37 cellular contexts compared by ENCODE assay signal in the genomic region with DNA sequence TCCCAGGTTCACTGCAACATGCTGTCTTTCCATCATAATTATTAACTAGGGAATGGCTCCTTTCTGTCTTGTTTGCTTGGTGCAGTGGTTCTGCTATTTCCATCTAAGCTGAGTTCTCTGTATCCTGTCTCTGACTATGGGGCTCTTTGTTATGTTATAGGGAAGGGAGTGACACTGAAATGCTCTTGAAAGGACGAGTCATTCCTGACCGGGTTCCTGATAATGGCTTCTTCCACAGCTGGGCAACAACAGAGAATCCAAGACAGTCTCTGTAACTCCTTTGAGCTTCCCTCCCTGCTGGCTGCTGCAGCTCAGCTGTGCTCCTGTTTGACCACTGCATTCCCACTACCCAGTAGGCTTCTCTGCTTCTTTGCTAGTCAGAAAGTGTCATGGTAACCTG. TPM values are rescaled to one million over a fixed set of nuclear protein-coding genes. Genes with fewer than 3 reads are reported as not detected.
DNase-seq lines count a peak whose midpoint lies in the region; TF ChIP-seq lines count a peak whose summit lies in the region.
"Had no signal": no experiment of that assay in that cellular context is flagged by ENCODE, and none has a peak within 500 bp of the region (broad histone marks: within the 10 kb centered on the region; RNA-seq: fewer than 3 reads in every experiment).

No MANE protein-coding gene starts in this region.

- WGBS in mesodermal cell (ENCODE audit: insufficient coverage in 2 of 2), 2 experiments: 30 to 33% methylated on average over 2 of the region's 2 CpGs

- H3K79me2 ChIP-seq in OCI-LY7 (ENCODE audit: insufficient read depth, low read depth, low read length): no peaks in the 10 kb centered on the region

- POLR2A ChIA-PET in OCI-LY7 (lab: Charles Lee): interaction anchor here (0.7 kb wide), 1 partner anchor 71 kb away, joined by 3 read pairs; no protein-coding TSS in a partner anchor

- BruUV-seq in OCI-LY7 (replicated peaks; lab: Mats Ljungman, UMichigan): no TSS peak

- H2AFZ ChIP-seq in OCI-LY7 (ENCODE audit: low read length): no peak overlapping the region

- TF ChIP-seq CTCF in OCI-LY7 (conservative IDR thresholded peaks at IDR 0.05; ENCODE audit: low read length): no peak

- DNase-seq in Daoy (ENCODE audit: low read depth) (peak; percentile 37), NCI-H69 (lab: John Stamatoyannopoulos, UW) (peak; percentile 8), foreskin melanocyte (peak; percentile 45), SIG-M5 (lab: John Stamatoyannopoulos, UW) (no peak), glomerular visceral epithelial cell (ENCODE audit: extremely low spot score) (no peak), ureter (ENCODE audit: low spot score) (no peak), OCI-LY7 (ENCODE audit: low spot score) (no peak)
- DNase-seq: activated CD4-positive, alpha-beta T cell treated with anti-CD3 and anti-CD28 coated beads, Interleukin-2, amount 50 U/mL, for 4 hours; activated CD8-positive, alpha-beta memory T cell treated with anti-CD3 and anti-CD28 coated beads, Interleukin-2, amount 10 ng/mL, durations not matched to agents 7 days and 5 days; activated gamma-delta T cell treated with Interleukin-2 at 50 U/mL for 16 hours; activated naive CD8-positive, alpha-beta T cell treated with anti-CD3 and anti-CD28 coated beads, Interleukin-2, amount 10 ng/mL, durations not matched to agents 7 days and 5 days; activated T-cell treated with anti-CD3 and anti-CD28 coated beads, Interleukin-2, amount 50 U/mL, for 48 hours; CD4-positive, alpha-beta memory T cell; colonic mucosa; effector CD4-positive, alpha-beta T cell; hippocampal formation; natural killer cell; NCI-H1105; NCI-H187; PC-3; spleen; stimulated activated CD8-positive, alpha-beta memory T cell treated with anti-CD3 and anti-CD28 coated beads, Interleukin-4, amount 100 ng/mL, for 48 hours; stomach; T-helper 2 cell; thyroid gland had no signal

- H3K36me3 ChIP-seq in mesodermal cell (ENCODE audit: control insufficient read depth, insufficient read depth, low read length) (no peaks in the 10 kb centered on the region), OCI-LY7 (ENCODE audit: insufficient read depth, low read length) (no peaks in the 10 kb centered on the region)
- H3K36me3 ChIP-seq: ascending aorta, cardiac muscle cell, colonic mucosa, right atrium auricular region, spleen, stomach, thyroid gland had no signal

- intact Hi-C loops in OCI-LY7 (cut with micrococcal nuclease; ENCODE audit: unreplicated experiment): no loop called here

- H3K27ac ChIP-seq in mesodermal cell (ENCODE audit: low read depth, low read length, severe bottlenecking) (peak overlapping the region; percentile 37), OCI-LY7 (ENCODE audit: low read depth, low read length, poor library complexity, severe bottlenecking) (no peak overlapping the region)
- H3K27ac ChIP-seq: ascending aorta, cardiac muscle cell, colonic mucosa, right atrium auricular region, spleen, stomach, thyroid gland had no signal

- H3K9me3 ChIP-seq in mesodermal cell (ENCODE audit: control insufficient read depth, low read length) (no peaks in the 10 kb centered on the region), OCI-LY7 (ENCODE audit: low read length) (peaks cover 3% of the 10 kb centered on the region; the same call in 1 of the 2 replicates)
- H3K9me3 ChIP-seq: ascending aorta, colonic mucosa, right atrium auricular region, stomach, thyroid gland had no signal

- H3K9me2 ChIP-seq in OCI-LY7 (ENCODE audit: insufficient read depth, low read length): no peaks in the 10 kb centered on the region

- CTCF ChIA-PET in OCI-LY7 (lab: Charles Lee; ENCODE audit: unreplicated experiment): no interaction called here

- H4K20me1 ChIP-seq in OCI-LY7 (ENCODE audit: insufficient read depth, low read length): no peaks in the 10 kb centered on the region

- no peak overlapping the region for H3K4me2 ChIP-seq in OCI-LY7 (ENCODE audit: low read length)

- H3K4me1 ChIP-seq in mesodermal cell (ENCODE audit: control insufficient read depth, insufficient read depth, low read length, poor library complexity, severe bottlenecking): peaks cover 6% of the 10 kb centered on the region
- H3K4me1 ChIP-seq in OCI-LY7 (ENCODE audit: insufficient read depth, low read length, poor library complexity, severe bottlenecking): no peaks in the 10 kb centered on the region
- H3K4me1 ChIP-seq: ascending aorta, colonic mucosa, right atrium auricular region, spleen, stomach, thyroid gland had no signal

- no peak overlapping the region for H3K4me3 ChIP-seq in mesodermal cell (ENCODE audit: extremely low read depth, insufficient read depth, low read length, poor library complexity, severe bottlenecking)
- H3K4me3 ChIP-seq in OCI-LY7 (ENCODE audit: low read depth, low read length, poor library complexity, severe bottlenecking): no peak overlapping the region
- H3K4me3 ChIP-seq: ascending aorta, cardiac muscle cell, colonic mucosa, right atrium auricular region, spleen, stomach, thyroid gland had no signal

RNA-seq across cellular contexts. Expression of a gene that starts 24.1 kb away (rescaled TPM):
- under 0.01 TPM in 1 of 2 replicates, not detected in the other for total RNA-seq in Daoy (2014; rRNA removed; shearing (Covaris generic))
- polyA plus RNA-seq in mesodermal cell (2013, experiment 1 of 2): not detected
- polyA plus RNA-seq in mesodermal cell (2013, experiment 2 of 2): not detected
- not detected for total RNA-seq in ureter
- total RNA-seq in OCI-LY7 (2014; rRNA removed; shearing (Covaris generic)): not detected in 2 replicates
- not detected in 2 replicates for total RNA-seq in OCI-LY7 (2022)
- total RNA-seq: A673; activated CD8-positive, alpha-beta memory T cell treated with anti-CD3 and anti-CD28 coated beads, Interleukin-2, amount 10 ng/mL, durations not matched to agents 7 days and 5 days; activated naive CD8-positive, alpha-beta T cell treated with anti-CD3 and anti-CD28 coated beads, Interleukin-2, amount 10 ng/mL, durations not matched to agents 7 days and 5 days; ascending aorta; cardiac muscle cell; CD4-positive, alpha-beta memory T cell; colonic mucosa; G401; liver; MCF 10A; mononuclear cell; natural killer cell; NCI-H460; osteocyte; PC-3; right atrium auricular region; Right ventricle myocardium inferior; spleen; stomach; thyroid gland had no signal
- polyA plus RNA-seq: cardiac muscle cell; CD4-positive, alpha-beta memory T cell; liver; spleen; stomach had no signal

Comparison
In these comparisons a context has a peak if more than half of its experiments do, and no peak if none do; other contexts are left out.
1. DNase-seq: peak in Daoy (single experiment), NCI-H69 (single experiment) and foreskin melanocyte (single experiment); none in SIG-M5 (single experiment), glomerular visceral epithelial cell (single experiment), ureter (single experiment) and OCI-LY7 (single experiment).